Comparison of ENCODE assay signal across 9 cellular contexts in genomic region chr22:27461470-27461869, GRCh38.
DNase-seq lines count a peak whose midpoint lies in the region; ATAC-seq and TF ChIP-seq lines count a peak whose summit lies in the region.
"Had no signal": no experiment of that assay in that cellular context is flagged by ENCODE, and none has a peak within 500 bp of the region (broad histone marks: within the 10 kb centered on the region; RNA-seq: fewer than 3 reads in every experiment).

No MANE protein-coding gene starts in this region.

- no TSS peak for BruUV-seq in Calu3 (replicated peaks; lab: Mats Ljungman, UMichigan)
- BruUV-seq in Panc1 (replicated peaks; lab: Mats Ljungman, UMichigan), result no TSS peak

- H3K36me3 Mint-ChIP-seq in Calu3 (ENCODE audit: insufficient read depth, unreplicated experiment) (no peaks in the 10 kb centered on the region), neural crest cell (ENCODE audit: low read depth) (no peaks in the 10 kb centered on the region)
- H3K36me3 Mint-ChIP-seq in activated T-cell treated with anti-CD3 and anti-CD28 coated beads, Interleukin-2, amount 50 U/mL, for 72 hours (ENCODE audit: insufficient read depth in 2 of 2), result no peaks in the 10 kb centered on the region
- H3K36me3 Mint-ChIP-seq in stimulated activated memory B cell treated with anti-CD40 and anti-IgM and Interleukin-4, amounts not matched to agents 10 μg/mL and 1 μg/mL and 100 μg/mL, for 72 hours, result no peaks in the 10 kb centered on the region

- H3K27ac Mint-ChIP-seq in Calu3 (ENCODE audit: unreplicated experiment) (peak overlapping the region; percentile 1), neural crest cell (ENCODE audit: unreplicated experiment) (peak overlapping the region; percentile 47)
- no peak overlapping the region for H3K27ac Mint-ChIP-seq in activated T-cell treated with anti-CD3 and anti-CD28 coated beads, Interleukin-2, amount 50 U/mL, for 72 hours
- no peak overlapping the region for H3K27ac Mint-ChIP-seq in stimulated activated memory B cell treated with anti-CD40 and anti-IgM and Interleukin-4, amounts not matched to agents 10 μg/mL and 1 μg/mL and 100 μg/mL, for 72 hours

- CTCF ChIA-PET in Calu3 (lab: Charles Lee) (interaction anchor here (0.6 kb wide), 2 partner anchors 13 to 719 kb away, joined by 3 to 4 read pairs; no protein-coding TSS in a partner anchor), Panc1 (lab: Charles Lee) (interaction anchor here (0.6 kb wide), 1 partner anchor 340 kb away, joined by 3 read pairs; the partner anchor contains the start of gene MN1)

- TF ChIP-seq CTCF in Calu3 (IDR thresholded peaks at IDR 0.05; ENCODE audit: unreplicated experiment), result no peak
- no peak for TF ChIP-seq CTCF in Panc1 (IDR thresholded peaks at IDR 0.05)
- no peak for TF ChIP-seq CTCF in epithelial cell of esophagus (IDR thresholded peaks at IDR 0.05; ENCODE audit: insufficient read depth, low read depth, low read length, missing control alignments)
- no peak for TF ChIP-seq CTCF in neural crest cell (conservative IDR thresholded peaks at IDR 0.05)

- peak; percentile 57 for DNase-seq in Calu3
- no peak for DNase-seq in Panc1 (ENCODE audit: low read depth, low spot score)
- peak; percentile 89 for DNase-seq in epithelial cell of esophagus (ENCODE audit: low read depth)
- DNase-seq in neural crest cell (ENCODE audit: low read depth, low spot score), result no peak
- no peak for DNase-seq in effector memory CD4-positive, alpha-beta T cell
- DNase-seq in activated T-cell treated with anti-CD3 and anti-CD28 coated beads, Interleukin-2, amount 50 U/mL, for 72 hours, result no peak
- DNase-seq: effector CD4-positive, alpha-beta T cell had no signal

- no peaks in the 10 kb centered on the region for H3K36me3 ChIP-seq in Panc1 (ENCODE audit: control insufficient read depth, insufficient read depth, low read length)
- no peaks in the 10 kb centered on the region for H3K36me3 ChIP-seq in effector memory CD4-positive, alpha-beta T cell (ENCODE audit: control insufficient read depth, insufficient read depth, low read length)

- no peaks in the 10 kb centered on the region for H3K4me1 ChIP-seq in Panc1 (ENCODE audit: control insufficient read depth, insufficient read depth, low read length)
- no peaks in the 10 kb centered on the region for H3K4me1 ChIP-seq in effector memory CD4-positive, alpha-beta T cell (ENCODE audit: control insufficient read depth, insufficient read depth, low read length, poor library complexity, severe bottlenecking)

- no peak overlapping the region for H3K4me3 Mint-ChIP-seq in Calu3 (ENCODE audit: low read depth, unreplicated experiment)
- H3K4me3 Mint-ChIP-seq in neural crest cell, result peak overlapping the region; percentile 56
- H3K4me3 Mint-ChIP-seq in activated T-cell treated with anti-CD3 and anti-CD28 coated beads, Interleukin-2, amount 50 U/mL, for 72 hours, result no peak overlapping the region
- no peak overlapping the region for H3K4me3 Mint-ChIP-seq in stimulated activated memory B cell treated with anti-CD40 and anti-IgM and Interleukin-4, amounts not matched to agents 10 μg/mL and 1 μg/mL and 100 μg/mL, for 72 hours

- H3K27ac ChIP-seq in Panc1 (ENCODE audit: low read length), result no peak overlapping the region
- no peak overlapping the region for H3K27ac ChIP-seq in effector memory CD4-positive, alpha-beta T cell (ENCODE audit: insufficient read depth, low read length, poor library complexity, severe bottlenecking)

- no peaks in the 10 kb centered on the region for H3K9me3 Mint-ChIP-seq in Calu3 (ENCODE audit: low read depth, unreplicated experiment)
- H3K9me3 Mint-ChIP-seq in neural crest cell, result no peaks in the 10 kb centered on the region
- no peaks in the 10 kb centered on the region for H3K9me3 Mint-ChIP-seq in activated T-cell treated with anti-CD3 and anti-CD28 coated beads, Interleukin-2, amount 50 U/mL, for 72 hours
- peaks cover 4% of the 10 kb centered on the region for H3K9me3 Mint-ChIP-seq in stimulated activated memory B cell treated with anti-CD40 and anti-IgM and Interleukin-4, amounts not matched to agents 10 μg/mL and 1 μg/mL and 100 μg/mL, for 72 hours

- peak; percentile 72; the same call in 1 of the 2 replicates for ATAC-seq in Panc1
- ATAC-seq in activated T-cell treated with anti-CD3 and anti-CD28 coated beads, Interleukin-2, amount 50 U/mL, for 72 hours (replicated peaks in 1 of 2), result no peak
- no peak for ATAC-seq in stimulated activated memory B cell treated with anti-CD40 and anti-IgM and Interleukin-4, amounts not matched to agents 10 μg/mL and 1 μg/mL and 100 μg/mL, for 72 hours
- ATAC-seq in HG02571 (IDR thresholded peaks at IDR 0.05; ENCODE audit: unreplicated experiment), result no peak

- intact Hi-C loops in Calu3 (cut with micrococcal nuclease; ENCODE audit: unreplicated experiment) (no loop called here), Panc1 (cut with micrococcal nuclease; ENCODE audit: unreplicated experiment) (no loop called here)

- no peaks in the 10 kb centered on the region for H3K27me3 Mint-ChIP-seq in Calu3 (ENCODE audit: unreplicated experiment)
- peaks cover 39% of the 10 kb centered on the region for H3K27me3 Mint-ChIP-seq in neural crest cell (ENCODE audit: low read depth)
- H3K27me3 Mint-ChIP-seq in activated T-cell treated with anti-CD3 and anti-CD28 coated beads, Interleukin-2, amount 50 U/mL, for 72 hours (ENCODE audit: low read depth), result peaks cover 7% of the 10 kb centered on the region
- no peaks in the 10 kb centered on the region for H3K27me3 Mint-ChIP-seq in stimulated activated memory B cell treated with anti-CD40 and anti-IgM and Interleukin-4, amounts not matched to agents 10 μg/mL and 1 μg/mL and 100 μg/mL, for 72 hours

- H3K4me1 Mint-ChIP-seq in Calu3 (ENCODE audit: low read depth, unreplicated experiment) (peaks cover 45% of the 10 kb centered on the region), neural crest cell (peaks cover 49% of the 10 kb centered on the region)
- no peaks in the 10 kb centered on the region for H3K4me1 Mint-ChIP-seq in activated T-cell treated with anti-CD3 and anti-CD28 coated beads, Interleukin-2, amount 50 U/mL, for 72 hours (ENCODE audit: low read depth)
- H3K4me1 Mint-ChIP-seq in stimulated activated memory B cell treated with anti-CD40 and anti-IgM and Interleukin-4, amounts not matched to agents 10 μg/mL and 1 μg/mL and 100 μg/mL, for 72 hours, result no peaks in the 10 kb centered on the region

- H3K9me3 ChIP-seq in Panc1 (ENCODE audit: control insufficient read depth, insufficient read depth, low read depth, low read length), result no peaks in the 10 kb centered on the region
- H3K9me3 ChIP-seq in effector memory CD4-positive, alpha-beta T cell (ENCODE audit: control insufficient read depth, low read length), result no peaks in the 10 kb centered on the region

- no peaks in the 10 kb centered on the region for H3K27me3 ChIP-seq in Panc1 (ENCODE audit: control insufficient read depth, insufficient read depth, low read length)
- H3K27me3 ChIP-seq in effector memory CD4-positive, alpha-beta T cell (replicated peaks; ENCODE audit: control insufficient read depth, insufficient read depth, low read length, poor library complexity, severe bottlenecking), result no peaks in the 10 kb centered on the region

- H3K4me3 ChIP-seq in Panc1 (ENCODE audit: low read depth in 2 of 2, low read length in 2 of 2), result no peak overlapping the region
- no peak overlapping the region for H3K4me3 ChIP-seq in epithelial cell of esophagus (ENCODE audit: low read length)
- H3K4me3 ChIP-seq in effector memory CD4-positive, alpha-beta T cell (ENCODE audit: insufficient read depth, low read depth, low read length, poor library complexity, severe bottlenecking), result no peak overlapping the region

- in situ Hi-C loops in Panc1 (cut with HindIII; ENCODE audit: low pct_unique_long_range_greater_than_20kb, low sequenced_read_pairs), result no loop called here

- POLR2A ChIA-PET in Panc1 (lab: Charles Lee), result no interaction called here

Comparison
In these comparisons a context has a peak if more than half of its experiments do, and no peak if none do; other contexts are left out.
1. DNase-seq: peak in Calu3 (single experiment) and epithelial cell of esophagus (single experiment); none in Panc1 (single experiment), neural crest cell (single experiment), effector memory CD4-positive, alpha-beta T cell (0 of 3) and activated T-cell treated with anti-CD3 and anti-CD28 coated beads, Interleukin-2, amount 50 U/mL, for 72 hours (0 of 2).
2. H3K27ac Mint-ChIP-seq: peak in Calu3 (single experiment) and neural crest cell (single experiment); none in activated T-cell treated with anti-CD3 and anti-CD28 coated beads, Interleukin-2, amount 50 U/mL, for 72 hours (single experiment) and stimulated activated memory B cell treated with anti-CD40 and anti-IgM and Interleukin-4, amounts not matched to agents 10 μg/mL and 1 μg/mL and 100 μg/mL, for 72 hours (single experiment).